In genomic region chr21:16797530-16797929, GRCh38 we compare ENCODE assay signal across 19 cellular contexts.
"Had no signal": no experiment of that assay in that cellular context is flagged by ENCODE, and none has a peak within 500 bp of the region (broad histone marks: within the 10 kb centered on the region; RNA-seq: fewer than 3 reads in every experiment).

No MANE protein-coding gene starts in this region.

- H3K36me3 Mint-ChIP-seq: activated naive CD8-positive, alpha-beta T cell treated with anti-CD3 and anti-CD28 coated beads, Interleukin-2, amount 10 ng/mL, durations not matched to agents 7 days and 5 days had no signal

- H3K4me1 ChIP-seq: breast epithelium had no signal

- H3K27me3 ChIP-seq: adrenal gland, breast epithelium, MG63 had no signal

- H3K4me1 Mint-ChIP-seq: activated CD4-positive, alpha-beta T cell treated with anti-CD3 and anti-CD28 coated beads for 36 hours; activated naive CD8-positive, alpha-beta T cell treated with anti-CD3 and anti-CD28 coated beads, Interleukin-2, amount 10 ng/mL, durations not matched to agents 7 days and 5 days; T-helper 17 cell had no signal

- H3K4me3 ChIP-seq: adrenal gland, breast epithelium, MG63 had no signal

- H3K36me3 ChIP-seq: adrenal gland, breast epithelium, MG63 had no signal

- H3K27ac ChIP-seq: adrenal gland, breast epithelium had no signal

- H3K4me3 Mint-ChIP-seq: activated CD4-positive, alpha-beta T cell treated with anti-CD3 and anti-CD28 coated beads for 36 hours; activated CD8-positive, alpha-beta T cell treated with anti-CD3 and anti-CD28 coated beads, Interleukin-2, amount 10 ng/mL, durations not matched to agents 7 days and 5 days; activated naive CD8-positive, alpha-beta T cell treated with anti-CD3 and anti-CD28 coated beads, Interleukin-2, amount 10 ng/mL, durations not matched to agents 7 days and 5 days; T-helper 17 cell had no signal

- DNase-seq: activated CD4-positive, alpha-beta T cell treated with anti-CD3 and anti-CD28 coated beads for 36 hours; activated CD8-positive, alpha-beta memory T cell treated with anti-CD3 and anti-CD28 coated beads, Interleukin-2, amount 50 U/mL, for 48 hours; activated CD8-positive, alpha-beta T cell treated with anti-CD3 and anti-CD28 coated beads, Interleukin-2, amount 10 ng/mL, durations not matched to agents 7 days and 5 days; activated naive CD4-positive, alpha-beta T cell treated with anti-CD3 and anti-CD28 coated beads, Interleukin-2, amount 50 U/mL, for 16 hours; activated naive CD8-positive, alpha-beta T cell treated with anti-CD3 and anti-CD28 coated beads, Interleukin-2, amount 10 ng/mL, durations not matched to agents 7 days and 5 days; activated T-cell treated with anti-CD3 and anti-CD28 coated beads, Interleukin-2, amount 50 U/mL, for 1 hour; adrenal gland; MG63; MV-4-11; NCI-H1436 treated with DMSO at 0.1 percent for 48 hours; NCI-H187; NCI-H2081; NCI-H2171 treated with DMSO at 0.1 percent for 48 hours; NCI-H524 treated with DMSO at 0.1 percent for 48 hours; NCI-H774; SIG-M5; T-helper 17 cell; T-helper 9 cell had no signal

- H3K27ac Mint-ChIP-seq: activated CD4-positive, alpha-beta T cell treated with anti-CD3 and anti-CD28 coated beads for 36 hours; activated CD8-positive, alpha-beta T cell treated with anti-CD3 and anti-CD28 coated beads, Interleukin-2, amount 10 ng/mL, durations not matched to agents 7 days and 5 days; activated naive CD8-positive, alpha-beta T cell treated with anti-CD3 and anti-CD28 coated beads, Interleukin-2, amount 10 ng/mL, durations not matched to agents 7 days and 5 days; T-helper 17 cell had no signal

- H3K9me3 ChIP-seq: adrenal gland, breast epithelium, MG63 had no signal

- H3K27me3 Mint-ChIP-seq: activated CD4-positive, alpha-beta T cell treated with anti-CD3 and anti-CD28 coated beads for 36 hours; activated naive CD8-positive, alpha-beta T cell treated with anti-CD3 and anti-CD28 coated beads, Interleukin-2, amount 10 ng/mL, durations not matched to agents 7 days and 5 days; T-helper 17 cell had no signal
